8 cellular contexts compared by ENCODE assay signal in genomic region chr13:48975101-48975925, GRCh38. TPM values are rescaled to one million over a fixed set of nuclear protein-coding genes. Genes with fewer than 3 reads are reported as not detected.
A peak's percentile ranks its signal among the peaks of the same experiment; 100 is the strongest.
DNase-seq lines count a peak whose midpoint lies in the region; ATAC-seq, FAIRE-seq and TF ChIP-seq lines count a peak whose summit lies in the region.

FNDC3A (plus strand) TSS chr13:48975912; CDS start chr13:49006191, 30,279 bp downstream.

- H3K27ac ChIP-seq in kidney (ENCODE audit: low read depth in 2 of 2, low read length in 2 of 2): peak within 1 kb of the TSS; percentile 87 to 96

- DNase-seq in GDM1 (lab: John Stamatoyannopoulos, UW) (peak; percentile 86), MG63 (peak; percentile 9), T1000 (lab: John Stamatoyannopoulos, UW) (peak; percentile 6), cerebellar cortex (ENCODE audit: low spot score) (peak; percentile 55), kidney (peak; percentile 89), NCI-H2029 (lab: John Stamatoyannopoulos, UW) (no peak)
- peak; percentile 39 for DNase-seq in stimulated activated CD4-positive, alpha-beta T cell treated with anti-CD3 and anti-CD28 coated beads, Interleukin-15, amount 100 ng/mL, for 24 hours

- peaks cover 0 to 6% of the 10 kb centered on the region in 2 donors for H3K4me1 ChIP-seq in kidney (ENCODE audit: control insufficient read depth in 1 of 2, insufficient read depth in 1 of 2, low read depth in 1 of 2, low read length in 2 of 2)

- peak within 1 kb of the TSS; percentile 79 for H3K4me3 ChIP-seq in MG63
- peak within 1 kb of the TSS; percentile 80 to 97 for H3K4me3 ChIP-seq in kidney (ENCODE audit: low read length in 2 of 2)

- no peaks in the 10 kb centered on the region for H3K27me3 ChIP-seq in MG63

- H3K9me3 ChIP-seq in MG63 (peaks cover 12% of the 10 kb centered on the region), kidney (ENCODE audit: control insufficient read depth in 1 of 2, low read length in 2 of 2) (no peaks in the 10 kb centered on the region)

- H3K36me3 ChIP-seq in MG63 (no peaks in the 10 kb centered on the region), kidney (ENCODE audit: control insufficient read depth in 1 of 2, insufficient read depth in 2 of 2, low read length in 2 of 2) (no peaks in the 10 kb centered on the region)

- peak within 1 kb of the TSS; percentile 88 to 90 for H3K9ac ChIP-seq in kidney (ENCODE audit: low read length in 2 of 2)

- ATAC-seq in GM21786 (IDR thresholded peaks at IDR 0.05; ENCODE audit: unreplicated experiment): peak; percentile 12

- intact Hi-C loops in kidney (cut with DNase I): no loop called here

- TF ChIP-seq CTCF in kidney (IDR thresholded peaks at IDR 0.05; ENCODE audit: borderline replicate concordance, extremely low read depth, insufficient read depth): no peak

- no peak for FAIRE-seq in kidney (lab: Jason Lieb, UNC)

RNA-seq across cellular contexts. Expression of gene FNDC3A, which starts in this region (rescaled TPM):
- total RNA-seq in MG63 (2014; rRNA removed; shearing (Covaris generic); ENCODE audit: low replicate concordance): 13.2 and 22.7 TPM in 2 replicates
- total RNA-seq in kidney: 67.8 TPM
- polyA plus RNA-seq in kidney (ENCODE audit: insufficient read depth, low read depth, low replicate concordance): 12.5 TPM
